In genomic region chr17:74569392-74570003, GRCh38 we compare ENCODE assay signal across 8 cellular contexts. TPM values are rescaled to one million over a fixed set of nuclear protein-coding genes. Genes with fewer than 3 reads are reported as not detected.
DNase-seq lines count a peak whose midpoint lies in the region; ATAC-seq and TF ChIP-seq lines count a peak whose summit lies in the region.

No MANE protein-coding gene starts in this region.

- ATAC-seq in foreskin keratinocyte: peak; percentile 95

- peak; percentile 25 for TF ChIP-seq CTCF in foreskin keratinocyte (conservative IDR thresholded peaks at IDR 0.05)
- no peak for TF ChIP-seq CTCF in glutamatergic neuron (IDR thresholded peaks at IDR 0.05; ENCODE audit: partially characterized antibody, unreplicated experiment)

- H3K4me1 Mint-ChIP-seq in glutamatergic neuron (ENCODE audit: low read depth, unreplicated experiment): peaks cover 16% of the 10 kb centered on the region

- peaks cover 7% of the 10 kb centered on the region for H3K4me1 ChIP-seq in foreskin keratinocyte

- peaks cover under 1% of the 10 kb centered on the region for H3K9me3 Mint-ChIP-seq in glutamatergic neuron (ENCODE audit: unreplicated experiment)

- peaks cover 10% of the 10 kb centered on the region for H3K27me3 ChIP-seq in foreskin keratinocyte

- no peak overlapping the region for H3K4me3 Mint-ChIP-seq in glutamatergic neuron (ENCODE audit: unreplicated experiment)

- peaks cover 5% of the 10 kb centered on the region for H3K36me3 Mint-ChIP-seq in glutamatergic neuron (ENCODE audit: unreplicated experiment)

- peak overlapping the region; percentile 83 for H3K27ac ChIP-seq in foreskin keratinocyte

- no peak overlapping the region for H3K27ac Mint-ChIP-seq in glutamatergic neuron (ENCODE audit: unreplicated experiment)

- peak; percentile 31 to 36 for DNase-seq in stimulated activated CD4-positive, alpha-beta T cell treated with anti-CD3 and anti-CD28 coated beads, Interleukin-15, amount 100 ng/mL, for 48 hours (ENCODE audit: low read depth in 2 of 2)
- no peak for DNase-seq in stimulated activated CD4-positive, alpha-beta T cell treated with anti-CD3 and anti-CD28 coated beads, Interleukin-4, amount 100 ng/mL, for 1 hour
- peak; percentile 95 to 98 for DNase-seq in SW 1271 (lab: John Stamatoyannopoulos, UW)
- peak; percentile 100 for DNase-seq in foreskin keratinocyte
- DNase-seq in stimulated activated CD8-positive, alpha-beta memory T cell treated with anti-CD3 and anti-CD28 coated beads, Interleukin-15, amount 100 ng/mL, for 48 hours (ENCODE audit: low read depth in 2 of 2): peak; percentile 22 to 33
- no peak for DNase-seq in glutamatergic neuron
- DNase-seq in NCI-H128 (lab: John Stamatoyannopoulos, UW; ENCODE audit: unreplicated experiment): no peak
- DNase-seq in NCI-H1092 (lab: John Stamatoyannopoulos, UW): no peak

- H3K27me3 Mint-ChIP-seq in glutamatergic neuron (ENCODE audit: unreplicated experiment): peaks cover 3% of the 10 kb centered on the region

RNA-seq across cellular contexts. Expression of gene CD300H, which starts 2.2 kb away (rescaled TPM):
- not detected in 2 replicates for total RNA-seq in foreskin keratinocyte
- not detected in 2 replicates for polyA plus RNA-seq in foreskin keratinocyte
- total RNA-seq in glutamatergic neuron (ENCODE audit: unreplicated experiment): not detected

RNA-seq across cellular contexts. Expression of gene CD300LD, which starts 22.6 kb away (rescaled TPM):
- total RNA-seq in foreskin keratinocyte (not detected in 2 replicates), glutamatergic neuron (ENCODE audit: unreplicated experiment) (not detected)
- not detected in 2 replicates for polyA plus RNA-seq in foreskin keratinocyte

RNA-seq across cellular contexts. Expression of gene CD300C, which starts 23.6 kb away (rescaled TPM):
- not detected in 2 replicates for total RNA-seq in foreskin keratinocyte
- polyA plus RNA-seq in foreskin keratinocyte: not detected in 2 replicates
- not detected for total RNA-seq in glutamatergic neuron (ENCODE audit: unreplicated experiment)

RNA-seq across cellular contexts. Expression of gene CD300LB, which starts 38.2 kb away (rescaled TPM):
- total RNA-seq in foreskin keratinocyte (not detected in 2 replicates), glutamatergic neuron (ENCODE audit: unreplicated experiment) (not detected)
- polyA plus RNA-seq in foreskin keratinocyte: not detected in 2 replicates

RNA-seq across cellular contexts. Expression of gene CD300E, which starts 54.0 kb away (rescaled TPM):
- not detected in 2 replicates for total RNA-seq in foreskin keratinocyte
- not detected in 2 replicates for polyA plus RNA-seq in foreskin keratinocyte
- not detected for total RNA-seq in glutamatergic neuron (ENCODE audit: unreplicated experiment)

Comparison
In these comparisons a context has a peak if more than half of its experiments do, and no peak if none do; other contexts are left out.
1. DNase-seq: peak in stimulated activated CD4-positive, alpha-beta T cell treated with anti-CD3 and anti-CD28 coated beads, Interleukin-15, amount 100 ng/mL, for 48 hours (2 of 2), SW 1271 (2 of 2), foreskin keratinocyte (2 of 2) and stimulated activated CD8-positive, alpha-beta memory T cell treated with anti-CD3 and anti-CD28 coated beads, Interleukin-15, amount 100 ng/mL, for 48 hours (2 of 2); none in stimulated activated CD4-positive, alpha-beta T cell treated with anti-CD3 and anti-CD28 coated beads, Interleukin-4, amount 100 ng/mL, for 1 hour (single experiment), glutamatergic neuron (single experiment), NCI-H128 (single experiment) and NCI-H1092 (single experiment).